Comparison of ENCODE assay signal across 21 cellular contexts in genomic region chr6:110800839-110801196, GRCh38. TPM values are rescaled to one million over a fixed set of nuclear protein-coding genes. Genes with fewer than 3 reads are reported as not detected.
DNase-seq lines count a peak whose midpoint lies in the region; ATAC-seq, FAIRE-seq and TF ChIP-seq lines count a peak whose summit lies in the region.
"Had no signal": no experiment of that assay in that cellular context is flagged by ENCODE, and none has a peak within 500 bp of the region (broad histone marks: within the 10 kb centered on the region; RNA-seq: fewer than 3 reads in every experiment).

No MANE protein-coding gene starts in this region.

- intact Hi-C loops in activated B cell treated with CpG ODN at 0.5 μM for 24 hours (cut with micrococcal nuclease) = no loop called here
- intact Hi-C loops in CD4-positive, alpha-beta T cell (cut with DNase I, micrococcal nuclease) = no loop called here

- no peaks in the 10 kb centered on the region for H3K27me3 Mint-ChIP-seq in activated B cell treated with CpG ODN at 0.5 μM for 24 hours
- no peaks in the 10 kb centered on the region for H3K27me3 Mint-ChIP-seq in CD4-positive, alpha-beta T cell
- H3K27me3 Mint-ChIP-seq: IgD-negative memory B cell had no signal

- no peak overlapping the region for H2AFZ ChIP-seq in hepatocyte

- H3K27ac ChIP-seq in CD4-positive, alpha-beta T cell (ENCODE audit: low read depth, low read length) = no peak overlapping the region
- no peak overlapping the region for H3K27ac ChIP-seq in hepatocyte
- H3K27ac ChIP-seq: A549, C4-2B, Peyer's patch had no signal

- peaks cover 5% of the 10 kb centered on the region for H3K9me3 Mint-ChIP-seq in activated B cell treated with CpG ODN at 0.5 μM for 24 hours
- no peaks in the 10 kb centered on the region for H3K9me3 Mint-ChIP-seq in CD4-positive, alpha-beta T cell

- H3K9me2 ChIP-seq in hepatocyte (replicated peaks; ENCODE audit: insufficient read depth) = no peaks in the 10 kb centered on the region

- ATAC-seq in activated B cell treated with CpG ODN at 0.5 μM for 24 hours (ENCODE audit: low read depth) (no peak), GM18909 (IDR thresholded peaks at IDR 0.05; ENCODE audit: poor library complexity, unreplicated experiment) (no peak)
- ATAC-seq in CD4-positive, alpha-beta T cell (ENCODE audit: poor library complexity) = no peak
- ATAC-seq: A549, HCT116 had no signal

- peaks cover 3% of the 10 kb centered on the region for H4K20me1 ChIP-seq in hepatocyte (ENCODE audit: insufficient read depth, poor library complexity, severe bottlenecking)

- POLR2A ChIA-PET in activated B cell treated with CpG ODN at 0.5 μM for 24 hours (lab: Charles Lee) = interaction anchor here (0.6 kb wide), 1 partner anchor 28 kb away, joined by 4 read pairs; no protein-coding TSS in a partner anchor
- POLR2A ChIA-PET in CD4-positive, alpha-beta T cell (lab: Charles Lee) = no interaction called here

- no peaks in the 10 kb centered on the region for H3K4me1 ChIP-seq in hepatocyte (ENCODE audit: insufficient read depth)
- H3K4me1 ChIP-seq: A549, Peyer's patch had no signal

- H3K36me3 Mint-ChIP-seq in activated B cell treated with CpG ODN at 0.5 μM for 24 hours (ENCODE audit: low read depth) = peaks cover 2% of the 10 kb centered on the region
- peaks cover 25% of the 10 kb centered on the region for H3K36me3 Mint-ChIP-seq in CD4-positive, alpha-beta T cell (ENCODE audit: low read depth)

- no peak overlapping the region for H3K4me3 ChIP-seq in hepatocyte
- H3K4me3 ChIP-seq: A549, Peyer's patch had no signal

- H3K27me3 ChIP-seq in CD4-positive, alpha-beta T cell (ENCODE audit: control insufficient read depth, insufficient read depth, low read length) = no peaks in the 10 kb centered on the region
- H3K27me3 ChIP-seq in hepatocyte = no peaks in the 10 kb centered on the region
- H3K27me3 ChIP-seq: Peyer's patch had no signal

- peaks cover 98% of the 10 kb centered on the region for H3K79me2 ChIP-seq in hepatocyte

- no peaks in the 10 kb centered on the region for H3K36me3 ChIP-seq in hepatocyte (replicated peaks; ENCODE audit: insufficient read depth, low read depth)
- H3K36me3 ChIP-seq: Peyer's patch had no signal

- FAIRE-seq in GM18507 (lab: Jason Lieb, UNC) = peak; percentile 38
- FAIRE-seq: A549 had no signal

- H3K4me3 Mint-ChIP-seq in activated B cell treated with CpG ODN at 0.5 μM for 24 hours = no peak overlapping the region
- H3K4me3 Mint-ChIP-seq in CD4-positive, alpha-beta T cell = no peak overlapping the region
- H3K4me3 Mint-ChIP-seq: IgD-negative memory B cell had no signal

- H3K4me2 ChIP-seq in hepatocyte = no peak overlapping the region
- H3K4me2 ChIP-seq: A549 had no signal

- TF ChIP-seq CTCF in activated B cell treated with CpG ODN at 0.5 μM for 24 hours (IDR thresholded peaks at IDR 0.05) (no peak), hepatocyte (IDR thresholded peaks at IDR 0.05; ENCODE audit: poor library complexity) (no peak)
- TF ChIP-seq CTCF in CD4-positive, alpha-beta T cell (IDR thresholded peaks at IDR 0.05) = no peak

- no peaks in the 10 kb centered on the region for H3K9me3 ChIP-seq in CD4-positive, alpha-beta T cell (ENCODE audit: control insufficient read depth, low read length)
- no peaks in the 10 kb centered on the region for H3K9me3 ChIP-seq in hepatocyte (ENCODE audit: low read depth)
- H3K9me3 ChIP-seq: A549, Peyer's patch had no signal

- DNase-seq in GM18507 (ENCODE audit: extremely low spot score, insufficient read length, low read depth) (no peak), OCI-M1 (lab: John Stamatoyannopoulos, UW) (peak; percentile 56), activated B cell treated with CpG ODN at 0.5 μM for 24 hours (no peak), DMS114 treated with DMSO at 0.1 percent for 48 hours (lab: John Stamatoyannopoulos, UW; ENCODE audit: unreplicated experiment) (no peak), hepatocyte (ENCODE audit: low spot score) (no peak)
- DNase-seq in CD4-positive, alpha-beta T cell = no peak
- DNase-seq: Calu3, DMS153, DND-41, NCI-H1694, NCI-H2081, NCI-H2227 treated with DMSO at 0.1 percent for 48 hours, NCI-H510A, NCI-H69, Peyer's patch, SHP77 treated with DMSO at 0.1 percent for 48 hours had no signal

- H3K27ac Mint-ChIP-seq in activated B cell treated with CpG ODN at 0.5 μM for 24 hours = peak overlapping the region; percentile 22
- no peak overlapping the region for H3K27ac Mint-ChIP-seq in CD4-positive, alpha-beta T cell

- CTCF ChIA-PET in activated B cell treated with CpG ODN at 0.5 μM for 24 hours (lab: Charles Lee) = no interaction called here
- CTCF ChIA-PET in CD4-positive, alpha-beta T cell (lab: Charles Lee) = no interaction called here

- 96% methylated on average over 4 of the region's 4 CpGs for WGBS in hepatocyte (ENCODE audit: low lambda C conversion rate, missing lambda C conversion rate)

- peaks cover 52% of the 10 kb centered on the region for H3K4me1 Mint-ChIP-seq in activated B cell treated with CpG ODN at 0.5 μM for 24 hours
- peaks cover 29% of the 10 kb centered on the region for H3K4me1 Mint-ChIP-seq in CD4-positive, alpha-beta T cell (ENCODE audit: low read depth)

RNA-seq across cellular contexts. Expression of gene CDK19, which starts 14.5 kb away (rescaled TPM):
- total RNA-seq in activated B cell treated with CpG ODN at 0.5 μM for 24 hours (27.2 and 31.1 TPM in 2 replicates), hepatocyte (14.3 and 18.6 TPM in 2 replicates)
- 1 to 10 TPM; 6.4 to 8.3 TPM for total RNA-seq in CD4-positive, alpha-beta T cell
- 3.0 and 7.3 TPM in 2 replicates for polyA plus RNA-seq in hepatocyte
